Comparison of ENCODE assay signal across 8 cellular contexts in genomic region chrX:3920424-3921017, GRCh38.
DNase-seq lines count a peak whose midpoint lies in the region; ATAC-seq and TF ChIP-seq lines count a peak whose summit lies in the region.
"Not testable (repeated sequence)": the region's sequence is repeated elsewhere in the genome, so short reads cannot be mapped to it uniquely, and the experiment has no call there.

No MANE protein-coding gene starts in this region.

- intact Hi-C loops in activated B cell treated with CpG ODN at 0.5 μM for 24 hours (cut with micrococcal nuclease); heart left ventricle (cut with DNase I); psoas muscle (cut with DNase I): not testable (repeated sequence)

- not testable (repeated sequence) for H3K4me1 Mint-ChIP-seq in activated B cell treated with CpG ODN at 0.5 μM for 24 hours

- no CpG with 5 or more reads among the region's 78 CpGs for WGBS in heart left ventricle, 4 donors
- WGBS in psoas muscle, 3 donors = no CpG with 5 or more reads among the region's 78 CpGs

- not testable (repeated sequence) for H3K36me3 Mint-ChIP-seq in activated B cell treated with CpG ODN at 0.5 μM for 24 hours (ENCODE audit: low read depth)

- not testable (repeated sequence) for TF ChIP-seq CTCF in activated B cell treated with CpG ODN at 0.5 μM for 24 hours (IDR thresholded peaks at IDR 0.05); heart left ventricle (IDR thresholded peaks at IDR 0.05); psoas muscle (IDR thresholded peaks at IDR 0.05)

- H3K4me3 ChIP-seq in heart left ventricle, psoas muscle: not testable (repeated sequence)

- POLR2A ChIA-PET in activated B cell treated with CpG ODN at 0.5 μM for 24 hours (lab: Charles Lee) = not testable (repeated sequence)

- TF ChIP-seq POLR2A in heart left ventricle (IDR thresholded peaks at IDR 0.05) = not testable (repeated sequence)

- not testable (repeated sequence) for H3K36me3 ChIP-seq in heart left ventricle; psoas muscle (ENCODE audit: insufficient read depth in 1 of 2, low read depth in 1 of 2)

- H3K27ac ChIP-seq in heart left ventricle, psoas muscle: not testable (repeated sequence)

- DNase-seq in activated B cell treated with CpG ODN at 0.5 μM for 24 hours, heart left ventricle, psoas muscle: not testable (repeated sequence)

- H3K9me3 ChIP-seq in heart left ventricle, psoas muscle: not testable (repeated sequence)

- CTCF ChIA-PET in activated B cell treated with CpG ODN at 0.5 μM for 24 hours (lab: Charles Lee) = not testable (repeated sequence)

- H3K9me3 Mint-ChIP-seq in activated B cell treated with CpG ODN at 0.5 μM for 24 hours = not testable (repeated sequence)

- H3K27me3 ChIP-seq in heart left ventricle; psoas muscle (ENCODE audit: insufficient read depth in 3 of 3, low read length in 2 of 3): not testable (repeated sequence)

- not testable (repeated sequence) for H3K4me3 Mint-ChIP-seq in activated B cell treated with CpG ODN at 0.5 μM for 24 hours

- H3K27ac Mint-ChIP-seq in activated B cell treated with CpG ODN at 0.5 μM for 24 hours = not testable (repeated sequence)

- H3K4me1 ChIP-seq in heart left ventricle, psoas muscle: not testable (repeated sequence)

- ATAC-seq in GM18517 (IDR thresholded peaks at IDR 0.05; ENCODE audit: unreplicated experiment) = peak; percentile 96
- peak; percentile 92 for ATAC-seq in GM19438 (IDR thresholded peaks at IDR 0.05; ENCODE audit: low read depth, unreplicated experiment)
- ATAC-seq in GM21786 (IDR thresholded peaks at IDR 0.05; ENCODE audit: unreplicated experiment) = peak; percentile 97
- peak; percentile 99 for ATAC-seq in HG02973 (IDR thresholded peaks at IDR 0.05; ENCODE audit: unreplicated experiment)
- peak; percentile 98 for ATAC-seq in HG03432 (IDR thresholded peaks at IDR 0.05; ENCODE audit: unreplicated experiment)
- peak; percentile 98 for ATAC-seq in activated B cell treated with CpG ODN at 0.5 μM for 24 hours (ENCODE audit: low read depth)
- ATAC-seq in heart left ventricle = peak in 3 of 4 donors; percentile 55 to 89 (median 85)
- ATAC-seq in psoas muscle = peak in 3 of 4 donors; percentile 50 to 63 (median 58)

- H3K27me3 Mint-ChIP-seq in activated B cell treated with CpG ODN at 0.5 μM for 24 hours = not testable (repeated sequence)
